ENCODE assay signal across 26 cellular contexts in the genomic region with DNA sequence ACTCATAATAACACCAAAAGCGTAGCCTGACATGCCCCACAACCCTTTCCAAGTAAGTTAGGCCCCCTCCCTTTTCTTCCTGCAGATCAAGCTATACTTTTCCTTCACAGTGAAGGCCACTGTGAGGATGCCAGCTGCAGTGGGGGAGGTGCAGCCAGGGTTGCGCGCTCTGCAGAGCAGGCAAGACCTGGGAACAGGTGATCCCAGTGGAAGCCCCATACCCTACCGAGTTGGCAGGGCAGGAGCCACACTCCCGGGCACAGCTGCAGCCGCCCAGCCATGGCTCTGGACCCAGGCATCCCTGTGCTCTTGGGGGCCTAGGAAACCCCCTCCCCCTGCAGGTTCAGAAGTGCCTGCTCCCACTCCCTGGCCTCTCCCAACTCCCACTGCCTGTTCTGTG. TPM values are rescaled to one million over a fixed set of nuclear protein-coding genes. Genes with fewer than 3 reads are reported as not detected.
A peak's percentile ranks its signal among the peaks of the same experiment; 100 is the strongest.
DNase-seq lines count a peak whose midpoint lies in the region; ATAC-seq and TF ChIP-seq lines count a peak whose summit lies in the region.
"Had no signal": no experiment of that assay in that cellular context is flagged by ENCODE, and none has a peak within 500 bp of the region (broad histone marks: within the 10 kb centered on the region; RNA-seq: fewer than 3 reads in every experiment).

No MANE protein-coding gene starts in this region.

- intact Hi-C loops in CD14-positive monocyte (cut with micrococcal nuclease) = no loop called here
- intact Hi-C loops in CD4-positive, alpha-beta memory T cell (cut with micrococcal nuclease) = loop anchor here (5.0 kb wide), 1 partner anchor 34 kb away; a partner anchor contains a TSS
- intact Hi-C loops in activated CD8-positive, alpha-beta T cell treated with anti-CD3 and anti-CD28 coated beads for 36 hours (cut with micrococcal nuclease) = loop anchor here (10.0 kb wide), 1 partner anchor 46 kb away; no protein-coding TSS in a partner anchor
- intact Hi-C loops in right cardiac atrium (cut with DNase I) = no loop called here

- peaks cover 36% of the 10 kb centered on the region for H3K36me3 ChIP-seq in CD4-positive, alpha-beta memory T cell (ENCODE audit: insufficient read depth, low read length)

- H3K27ac ChIP-seq in CD4-positive, alpha-beta memory T cell (ENCODE audit: low read depth, low read length) = no peak overlapping the region
- no peak overlapping the region for H3K27ac ChIP-seq in right cardiac atrium (ENCODE audit: low read length)
- H3K27ac ChIP-seq: BLaER1, HL-60, SJCRH30 had no signal

- H3K27me3 Mint-ChIP-seq in CD14-positive monocyte (ENCODE audit: low read depth in 3 of 3) (peaks cover 0 to 1% (median 0%) of the 10 kb centered on the region in 3 donors), naive B cell (no peaks in the 10 kb centered on the region)
- H3K27me3 Mint-ChIP-seq in CD4-positive, alpha-beta memory T cell = no peaks in the 10 kb centered on the region
- no peaks in the 10 kb centered on the region for H3K27me3 Mint-ChIP-seq in activated T-helper 17 cell treated with anti-CD3 and anti-CD28 coated beads, Interleukin-2, amount 50 U/mL, for 72 hours
- no peaks in the 10 kb centered on the region for H3K27me3 Mint-ChIP-seq in activated CD8-positive, alpha-beta T cell treated with anti-CD3 and anti-CD28 coated beads for 36 hours

- peaks cover 68 to 70% of the 10 kb centered on the region in 2 donors for H3K36me3 Mint-ChIP-seq in CD14-positive monocyte
- H3K36me3 Mint-ChIP-seq in CD4-positive, alpha-beta memory T cell = peaks cover 41 to 73% of the 10 kb centered on the region in 2 donors
- peaks cover 71% of the 10 kb centered on the region for H3K36me3 Mint-ChIP-seq in activated T-helper 17 cell treated with anti-CD3 and anti-CD28 coated beads, Interleukin-2, amount 50 U/mL, for 72 hours (ENCODE audit: low read depth)
- H3K36me3 Mint-ChIP-seq in naive B cell = peaks cover 0 to 20% of the 10 kb centered on the region in 2 donors
- peaks cover 16% of the 10 kb centered on the region for H3K36me3 Mint-ChIP-seq in activated CD8-positive, alpha-beta T cell treated with anti-CD3 and anti-CD28 coated beads for 36 hours (ENCODE audit: low read depth)

- no peaks in the 10 kb centered on the region for H3K4me1 ChIP-seq in CD4-positive, alpha-beta memory T cell (ENCODE audit: insufficient read depth, low read length)
- no peaks in the 10 kb centered on the region for H3K4me1 ChIP-seq in right cardiac atrium (ENCODE audit: control insufficient read depth, insufficient read depth, low read length)
- H3K4me1 ChIP-seq: SJCRH30 had no signal

- H3K4me3 Mint-ChIP-seq in CD14-positive monocyte (no peak overlapping the region), naive B cell (peak overlapping the region in 1 of 8 donors; percentile 14)
- no peak overlapping the region for H3K4me3 Mint-ChIP-seq in CD4-positive, alpha-beta memory T cell
- no peak overlapping the region for H3K4me3 Mint-ChIP-seq in activated T-helper 17 cell treated with anti-CD3 and anti-CD28 coated beads, Interleukin-2, amount 50 U/mL, for 72 hours
- H3K4me3 Mint-ChIP-seq in activated CD8-positive, alpha-beta T cell treated with anti-CD3 and anti-CD28 coated beads for 36 hours = no peak overlapping the region
- H3K4me3 Mint-ChIP-seq: CD8-positive, alpha-beta memory T cell had no signal

- H3K27ac Mint-ChIP-seq in CD14-positive monocyte (peak overlapping the region in 4 of 7 donors; percentile 3 to 50 (median 27)), naive B cell (peak overlapping the region in 4 of 6 donors; percentile 53 to 90 (median 72))
- H3K27ac Mint-ChIP-seq in CD4-positive, alpha-beta memory T cell = peak overlapping the region in 4 of 7 donors; percentile 0 to 51 (median 22)
- H3K27ac Mint-ChIP-seq in activated T-helper 17 cell treated with anti-CD3 and anti-CD28 coated beads, Interleukin-2, amount 50 U/mL, for 72 hours = peak overlapping the region; percentile 21
- H3K27ac Mint-ChIP-seq in activated CD8-positive, alpha-beta T cell treated with anti-CD3 and anti-CD28 coated beads for 36 hours = no peak overlapping the region

- peaks cover 20% of the 10 kb centered on the region for H3K4me1 Mint-ChIP-seq in CD14-positive monocyte
- peaks cover 0 to 13% (median 10%) of the 10 kb centered on the region in 4 donors for H3K4me1 Mint-ChIP-seq in CD4-positive, alpha-beta memory T cell
- peaks cover 13% of the 10 kb centered on the region for H3K4me1 Mint-ChIP-seq in activated T-helper 17 cell treated with anti-CD3 and anti-CD28 coated beads, Interleukin-2, amount 50 U/mL, for 72 hours
- H3K4me1 Mint-ChIP-seq in naive B cell = peaks cover 0 to 5% (median 0%) of the 10 kb centered on the region in 3 donors
- H3K4me1 Mint-ChIP-seq in activated CD8-positive, alpha-beta T cell treated with anti-CD3 and anti-CD28 coated beads for 36 hours (ENCODE audit: low read depth) = peaks cover 3% of the 10 kb centered on the region

- no peak for ATAC-seq in activated T-helper 17 cell treated with anti-CD3 and anti-CD28 coated beads, Interleukin-2, amount 50 U/mL, for 72 hours (replicated peaks)
- ATAC-seq in naive B cell (ENCODE audit: low read depth in 2 of 2) (no peak), right cardiac atrium (no peak)
- ATAC-seq in activated CD8-positive, alpha-beta T cell treated with anti-CD3 and anti-CD28 coated beads for 36 hours = no peak
- ATAC-seq: PC-3, Right ventricle myocardium inferior had no signal

- no peak for DNase-seq in CD14-positive monocyte (ENCODE audit: low spot score)
- DNase-seq in CD4-positive, alpha-beta memory T cell = no peak
- no peak for DNase-seq in naive B cell
- DNase-seq in activated CD8-positive, alpha-beta T cell treated with anti-CD3 and anti-CD28 coated beads for 36 hours = no peak
- no peak for DNase-seq in right cardiac atrium
- DNase-seq in GM10248 (ENCODE audit: extremely low spot score) = no peak
- DNase-seq: CD8-positive, alpha-beta memory T cell; DMS 273 treated with DMSO at 0.1 percent for 48 hours; DMS79; EL; GDM1; NCI-H1092 treated with DMSO at 0.1 percent for 48 hours; NCI-H1436; NCI-H187; NCI-H2081 treated with DMSO at 0.1 percent for 48 hours; NCI-H2171; NCI-H226; NCI-H510A; NCI-H69; NK-92 treated with Interleukin-12 subunit alpha and Interleukin-12 subunit beta, amount 100 ng/mL, for 24 hours; PC-3; SJCRH30 had no signal

- POLR2A ChIA-PET in CD4-positive, alpha-beta memory T cell (lab: Charles Lee; ENCODE audit: partially characterized antibody) = no interaction called here
- POLR2A ChIA-PET in activated CD8-positive, alpha-beta T cell treated with anti-CD3 and anti-CD28 coated beads for 36 hours (lab: Charles Lee) = no interaction called here
- POLR2A ChIA-PET in GM10248 (lab: Yijun Ruan, JAX) = no interaction called here

- H3K4me3 ChIP-seq in CD4-positive, alpha-beta memory T cell (ENCODE audit: low read length in 2 of 2) = no peak overlapping the region
- no peak overlapping the region for H3K4me3 ChIP-seq in right cardiac atrium (ENCODE audit: low read length)
- H3K4me3 ChIP-seq: BLaER1, SJCRH30 had no signal

- 90% methylated on average over 6 of the region's 6 CpGs for WGBS in right cardiac atrium

- no peaks in the 10 kb centered on the region for H3K27me3 ChIP-seq in CD4-positive, alpha-beta memory T cell (ENCODE audit: insufficient read depth, low read length)
- no peaks in the 10 kb centered on the region for H3K27me3 ChIP-seq in right cardiac atrium (ENCODE audit: control insufficient read depth, insufficient read depth)
- H3K27me3 ChIP-seq: BLaER1, SJCRH30 had no signal

- H3K9me3 ChIP-seq in CD4-positive, alpha-beta memory T cell (ENCODE audit: control insufficient read depth in 1 of 2, low read length in 2 of 2) = no peaks in the 10 kb centered on the region
- H3K9me3 ChIP-seq in right cardiac atrium (ENCODE audit: control insufficient read depth, low read length) = no peaks in the 10 kb centered on the region
- H3K9me3 ChIP-seq: BLaER1, SJCRH30 had no signal

- TF ChIP-seq CTCF in CD14-positive monocyte (IDR thresholded peaks at IDR 0.05) (no peak), GM10248 (IDR thresholded peaks at IDR 0.05; ENCODE audit: control extremely low read depth, extremely low read depth, low read depth, missing control alignments) (no peak)
- no peak for TF ChIP-seq CTCF in activated CD8-positive, alpha-beta T cell treated with anti-CD3 and anti-CD28 coated beads for 36 hours (IDR thresholded peaks at IDR 0.05)

- H3K9me3 Mint-ChIP-seq in CD14-positive monocyte = no peaks in the 10 kb centered on the region
- no peaks in the 10 kb centered on the region for H3K9me3 Mint-ChIP-seq in CD4-positive, alpha-beta memory T cell
- H3K9me3 Mint-ChIP-seq in activated T-helper 17 cell treated with anti-CD3 and anti-CD28 coated beads, Interleukin-2, amount 50 U/mL, for 72 hours = no peaks in the 10 kb centered on the region
- H3K9me3 Mint-ChIP-seq in naive B cell = no peaks in the 10 kb centered on the region
- no peaks in the 10 kb centered on the region for H3K9me3 Mint-ChIP-seq in activated CD8-positive, alpha-beta T cell treated with anti-CD3 and anti-CD28 coated beads for 36 hours
- H3K9me3 Mint-ChIP-seq: CD8-positive, alpha-beta memory T cell had no signal

- CTCF ChIA-PET in CD4-positive, alpha-beta memory T cell (lab: Charles Lee; ENCODE audit: partially characterized antibody) = interaction anchor here (1.2 to 1.3 kb wide), 2 partner anchors 18 to 107 kb away, joined by 4 to 6 read pairs; no protein-coding TSS in a partner anchor
- CTCF ChIA-PET in activated CD8-positive, alpha-beta T cell treated with anti-CD3 and anti-CD28 coated beads for 36 hours (lab: Charles Lee) = interaction anchor here (0.6 to 1.9 kb wide), 3 partner anchors 11 to 19 kb away, joined by 3 to 6 read pairs (median 5); no protein-coding TSS in a partner anchor
- CTCF ChIA-PET in GM10248 (lab: Yijun Ruan, JAX) = interaction anchor here (0.8 to 1.8 kb wide), 3 partner anchors 13 to 106 kb away, joined by 3 to 4 read pairs (median 4); no protein-coding TSS in a partner anchor

RNA-seq across cellular contexts. Expression of a gene that starts 18.7 kb away (rescaled TPM):
- 10 to 100 TPM; 24.4 to 31.9 TPM for polyA plus RNA-seq in CD14-positive monocyte
- 10 to 100 TPM; 18.9 to 19.1 TPM for total RNA-seq in CD4-positive, alpha-beta memory T cell
- 10 to 100 TPM; 20.0 to 20.2 TPM for polyA plus RNA-seq in CD4-positive, alpha-beta memory T cell
- total RNA-seq in activated T-helper 17 cell treated with anti-CD3 and anti-CD28 coated beads, Interleukin-2, amount 50 U/mL, for 72 hours = 10 to 100 TPM; 10.7 to 20.4 TPM
- 10 to 100 TPM in 1 of 6 donors, 1 to 10 TPM in 5; 7.1 to 10.7 (median 8.5) TPM for polyA plus RNA-seq in naive B cell (ENCODE audit: low read depth in 6 of 6)
- 10 to 100 TPM; 10.7 to 11.3 TPM for total RNA-seq in activated CD8-positive, alpha-beta T cell treated with anti-CD3 and anti-CD28 coated beads for 36 hours
- 10 to 100 TPM; 15.8 to 17.3 (median 17.0) TPM for total RNA-seq in right cardiac atrium
- polyA plus RNA-seq in right cardiac atrium = 7.5 TPM

RNA-seq across cellular contexts. Expression of a gene that starts 32.9 kb away (rescaled TPM):
- polyA plus RNA-seq in CD14-positive monocyte (10 to 100 TPM; 25.1 to 26.3 TPM), naive B cell (ENCODE audit: low read depth in 6 of 6) (10 to 100 TPM; 14.5 to 24.9 (median 20.6) TPM), right cardiac atrium (11.2 TPM)
- total RNA-seq in CD4-positive, alpha-beta memory T cell = 10 to 100 TPM; 42.9 to 43.3 TPM
- polyA plus RNA-seq in CD4-positive, alpha-beta memory T cell = 10 to 100 TPM in 1 of 2 donors, 1 to 10 TPM in 1; 7.7 to 18.8 TPM
- total RNA-seq in activated T-helper 17 cell treated with anti-CD3 and anti-CD28 coated beads, Interleukin-2, amount 50 U/mL, for 72 hours = 100 to 1,000 TPM; 124 to 165 TPM
- 100 to 1,000 TPM; 140 to 171 TPM for total RNA-seq in activated CD8-positive, alpha-beta T cell treated with anti-CD3 and anti-CD28 coated beads for 36 hours
- total RNA-seq in right cardiac atrium = 10 to 100 TPM; 26.2 to 33.5 (median 27.6) TPM

Comparison
In these comparisons a context has a peak if more than half of its experiments do, and no peak if none do; other contexts are left out.
1. intact Hi-C loops: an anchor here in CD4-positive, alpha-beta memory T cell (5.0 kb wide) and activated CD8-positive, alpha-beta T cell treated with anti-CD3 and anti-CD28 coated beads for 36 hours (10.0 kb wide); none called in CD14-positive monocyte and right cardiac atrium.